30 cellular contexts compared by ENCODE assay signal in the genomic region with DNA sequence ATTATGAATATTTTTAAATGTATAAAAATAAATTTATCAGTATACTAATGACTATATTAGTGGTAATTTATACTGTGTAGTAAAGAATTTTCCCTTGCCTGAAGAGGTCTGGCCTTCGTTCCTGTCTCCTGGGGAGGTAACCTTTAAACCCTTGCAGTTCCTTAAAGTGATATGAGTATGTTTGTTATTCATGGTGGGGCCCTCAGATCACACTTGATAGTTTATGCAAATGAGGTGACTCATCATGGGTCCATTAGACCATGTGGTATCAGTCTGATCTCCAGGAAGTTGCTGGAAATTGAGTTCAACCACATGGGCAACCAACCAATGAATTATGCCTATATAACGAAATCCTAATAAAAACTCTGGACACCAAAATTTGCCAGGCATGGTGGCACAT.
DNase-seq lines count a peak whose midpoint lies in the region; ATAC-seq and TF ChIP-seq lines count a peak whose summit lies in the region.
"Had no signal": no experiment of that assay in that cellular context is flagged by ENCODE, and none has a peak within 500 bp of the region (broad histone marks: within the 10 kb centered on the region; RNA-seq: fewer than 3 reads in every experiment).

No MANE protein-coding gene starts in this region.

- no peaks in the 10 kb centered on the region for H3K36me3 Mint-ChIP-seq in nephron progenitor cell (ENCODE audit: low read depth)
- H3K36me3 Mint-ChIP-seq in activated naive CD4-positive, alpha-beta T cell treated with anti-CD3 and anti-CD28 coated beads, Interleukin-2, amount 50 U/mL, for 72 hours = no peaks in the 10 kb centered on the region
- H3K36me3 Mint-ChIP-seq: immature natural killer cell; mesothelial cell of epicardium; naive thymus-derived CD8-positive, alpha-beta T cell had no signal

- H3K9me3 Mint-ChIP-seq in nephron progenitor cell = no peaks in the 10 kb centered on the region
- peaks cover 0 to 4% of the 10 kb centered on the region in 2 donors for H3K9me3 Mint-ChIP-seq in activated naive CD4-positive, alpha-beta T cell treated with anti-CD3 and anti-CD28 coated beads, Interleukin-2, amount 50 U/mL, for 72 hours
- H3K9me3 Mint-ChIP-seq: dendritic cell treated with granulocyte-macrophage colony-stimulating factor and Interleukin-4, amounts not matched to agents 40 ng/mL and 50 ng/mL, for 4 days had no signal

- peaks cover 8% of the 10 kb centered on the region for H3K4me1 Mint-ChIP-seq in nephron progenitor cell
- H3K4me1 Mint-ChIP-seq: mesothelial cell of epicardium; naive thymus-derived CD8-positive, alpha-beta T cell had no signal

- intact Hi-C loops in left colon (cut with DNase I, micrococcal nuclease) (no loop called here), posterior cingulate gyrus (cut with DNase I) (no loop called here)

- ATAC-seq in GM18511 (IDR thresholded peaks at IDR 0.05; ENCODE audit: unreplicated experiment) = peak; percentile 63
- peak; percentile 60 for ATAC-seq in GM19452 (IDR thresholded peaks at IDR 0.05; ENCODE audit: unreplicated experiment)
- peak; percentile 74 for ATAC-seq in HG03354 (IDR thresholded peaks at IDR 0.05; ENCODE audit: poor library complexity, severe bottlenecking, unreplicated experiment)
- peak; percentile 81 for ATAC-seq in left colon
- no peak for ATAC-seq in activated naive CD4-positive, alpha-beta T cell treated with anti-CD3 and anti-CD28 coated beads, Interleukin-2, amount 50 U/mL, for 72 hours
- ATAC-seq: activated T-cell treated with anti-CD3 and anti-CD28 coated beads, Interleukin-2, amount 50 U/mL, for 72 hours; gastrocnemius medialis; left ventricle myocardium superior; naive thymus-derived CD8-positive, alpha-beta T cell had no signal

- no peak for TF ChIP-seq CTCF in nephron progenitor cell (IDR thresholded peaks at IDR 0.05)

- no peak overlapping the region for H3K27ac Mint-ChIP-seq in nephron progenitor cell
- H3K27ac Mint-ChIP-seq in activated naive CD4-positive, alpha-beta T cell treated with anti-CD3 and anti-CD28 coated beads, Interleukin-2, amount 50 U/mL, for 72 hours = no peak overlapping the region
- H3K27ac Mint-ChIP-seq: activated naive CD4-positive, alpha-beta T cell treated with anti-CD3 and anti-CD28 coated beads for 36 hours; activated T-cell treated with anti-CD3 and anti-CD28 coated beads, Interleukin-2, amount 50 U/mL, for 72 hours; dendritic cell treated with granulocyte-macrophage colony-stimulating factor and Interleukin-4, amounts not matched to agents 40 ng/mL and 50 ng/mL, for 4 days; immature natural killer cell; mesothelial cell of epicardium; naive thymus-derived CD8-positive, alpha-beta T cell had no signal

- no peaks in the 10 kb centered on the region for H3K27me3 Mint-ChIP-seq in nephron progenitor cell (ENCODE audit: low read depth, poor library complexity)
- H3K27me3 Mint-ChIP-seq: dendritic cell treated with granulocyte-macrophage colony-stimulating factor and Interleukin-4, amounts not matched to agents 40 ng/mL and 50 ng/mL, for 4 days; naive thymus-derived CD8-positive, alpha-beta T cell had no signal

- DNase-seq in left colon = no peak
- no peak for DNase-seq in posterior cingulate gyrus
- DNase-seq in nephron progenitor cell = no peak
- no peak for DNase-seq in activated naive CD4-positive, alpha-beta T cell treated with anti-CD3 and anti-CD28 coated beads, Interleukin-2, amount 50 U/mL, for 72 hours (ENCODE audit: low spot score in 2 of 2)
- DNase-seq in NK-92 treated with Interleukin-12 subunit alpha and Interleukin-12 subunit beta, amount 100 ng/mL, for 24 hours (lab: John Stamatoyannopoulos, UW) = no peak
- DNase-seq: activated CD4-positive, alpha-beta T cell treated with anti-CD3 and anti-CD28 coated beads for 48 hours; activated naive CD4-positive, alpha-beta T cell treated with anti-CD3 and anti-CD28 coated beads for 36 hours; activated T-cell treated with anti-CD3 and anti-CD28 coated beads, Interleukin-2, amount 50 U/mL, for 72 hours; amniotic stem cell; C1 segment of cervical spinal cord; Calu3; gastrocnemius medialis; GM23248; hippocampal formation; immature natural killer cell; left ventricle myocardium superior; naive thymus-derived CD8-positive, alpha-beta T cell; NCI-H1105 treated with DMSO at 0.1 percent for 48 hours; NCI-H2029; NCI-H345; NCI-H748 treated with DMSO at 0.1 percent for 48 hours; stimulated activated CD4-positive, alpha-beta T cell treated with anti-CD3 and anti-CD28 coated beads, Interleukin-12 subunit alpha, Interleukin-12 subunit beta, amount 100 ng/mL, for 4 hours; stimulated activated CD4-positive, alpha-beta T cell treated with anti-CD3 and anti-CD28 coated beads, Interleukin-4, amount 100 ng/mL, for 4 hours; stimulated activated naive CD4-positive, alpha-beta T cell treated with Interleukin-2 at 50 U/mL for 16 hours; T-helper 2 cell had no signal

- no peak overlapping the region for H3K4me3 Mint-ChIP-seq in nephron progenitor cell
- H3K4me3 Mint-ChIP-seq: activated naive CD4-positive, alpha-beta T cell treated with anti-CD3 and anti-CD28 coated beads for 36 hours; activated T-cell treated with anti-CD3 and anti-CD28 coated beads, Interleukin-2, amount 50 U/mL, for 72 hours; dendritic cell treated with granulocyte-macrophage colony-stimulating factor and Interleukin-4, amounts not matched to agents 40 ng/mL and 50 ng/mL, for 4 days; immature natural killer cell; mesothelial cell of epicardium; naive thymus-derived CD8-positive, alpha-beta T cell had no signal

Comparison
In these comparisons a context has a peak if more than half of its experiments do, and no peak if none do; other contexts are left out.
1. ATAC-seq: peak in GM18511 (single experiment), GM19452 (single experiment), HG03354 (single experiment) and left colon (single experiment); none in activated naive CD4-positive, alpha-beta T cell treated with anti-CD3 and anti-CD28 coated beads, Interleukin-2, amount 50 U/mL, for 72 hours (0 of 2).